ENCODE assay signal across 9 cellular contexts in genomic region chr4:18366762-18367358, GRCh38.
DNase-seq lines count a peak whose midpoint lies in the region; ATAC-seq, FAIRE-seq and TF ChIP-seq lines count a peak whose summit lies in the region.
"Had no signal": no experiment of that assay in that cellular context is flagged by ENCODE, and none has a peak within 500 bp of the region (broad histone marks: within the 10 kb centered on the region; RNA-seq: fewer than 3 reads in every experiment).

No MANE protein-coding gene starts in this region.

- H3K27me3 ChIP-seq in pancreas = no peaks in the 10 kb centered on the region

- no peak overlapping the region for H3K27ac ChIP-seq in pancreas
- H3K27ac ChIP-seq: SK-N-MC had no signal

- intact Hi-C loops in pancreas (cut with DNase I) = no loop called here
- intact Hi-C loops in Calu3 (cut with micrococcal nuclease; ENCODE audit: unreplicated experiment) = loop anchor here (1.0 to 5.0 kb wide), 2 partner anchors 430 to 550 kb away; no protein-coding TSS in a partner anchor
- intact Hi-C loops in lower leg skin (cut with DNase I; ENCODE audit: low total_unique reads) = loop anchor here (5.0 to 10.0 kb wide), 2 partner anchors 552 to 770 kb away; partner anchors contain the start of genes DCAF16 and NCAPG

- no peak for FAIRE-seq in pancreas (lab: Jason Lieb, UNC)

- H3K4me1 Mint-ChIP-seq in Calu3 (ENCODE audit: low read depth, unreplicated experiment) = no peaks in the 10 kb centered on the region

- TF ChIP-seq CTCF in pancreas (IDR thresholded peaks at IDR 0.05) (peak in 3 of 4 donors; percentile 19 to 34 (median 23)), Calu3 (IDR thresholded peaks at IDR 0.05; ENCODE audit: unreplicated experiment) (no peak), lower leg skin (IDR thresholded peaks at IDR 0.05) (no peak)

- H3K9me3 ChIP-seq in pancreas = no peaks in the 10 kb centered on the region

- H3K36me3 ChIP-seq in pancreas = no peaks in the 10 kb centered on the region

- WGBS in pancreas, 2 donors = 54 to 58% methylated on average over 2 of the region's 2 CpGs
- WGBS in lower leg skin, 2 donors = 46 to 63% methylated on average over 2 of the region's 2 CpGs

- CTCF ChIA-PET in Calu3 (lab: Charles Lee) = interaction anchor here (0.6 kb wide), 1 partner anchor 20 kb away, joined by 3 read pairs; no protein-coding TSS in a partner anchor

- peak; percentile 88 for ATAC-seq in GM18873 (IDR thresholded peaks at IDR 0.05; ENCODE audit: low FRiP score, unreplicated experiment)
- peak; percentile 75 for ATAC-seq in HG03066 (IDR thresholded peaks at IDR 0.05; ENCODE audit: low read depth, unreplicated experiment)
- peak; percentile 61 to 83 (median 80) for ATAC-seq in pancreas

- H3K9me3 Mint-ChIP-seq in Calu3 (ENCODE audit: low read depth, unreplicated experiment) = peaks cover 2% of the 10 kb centered on the region

- no peak overlapping the region for H3K4me3 Mint-ChIP-seq in Calu3 (ENCODE audit: low read depth, unreplicated experiment)

- H3K27ac Mint-ChIP-seq in Calu3 (ENCODE audit: unreplicated experiment) = no peak overlapping the region

- no peak for TF ChIP-seq POLR2A in lower leg skin (IDR thresholded peaks at IDR 0.05)

- H3K36me3 Mint-ChIP-seq in Calu3 (ENCODE audit: insufficient read depth, unreplicated experiment) = no peaks in the 10 kb centered on the region

- DNase-seq in CMK (ENCODE audit: low read depth) = peak; percentile 3
- peak; percentile 18 for DNase-seq in NCI-H345 (lab: John Stamatoyannopoulos, UW)
- DNase-seq in central memory CD4-positive, alpha-beta T cell = peak; percentile 0
- peak in 1 of 6 donors; percentile 12 for DNase-seq in pancreas
- no peak for DNase-seq in Calu3
- no peak for DNase-seq in lower leg skin (ENCODE audit: low spot score in 2 of 2)

- no peaks in the 10 kb centered on the region for H3K27me3 Mint-ChIP-seq in Calu3 (ENCODE audit: unreplicated experiment)

- H3K4me3 ChIP-seq in pancreas (no peak overlapping the region), lower leg skin (ENCODE audit: low read depth, poor library complexity, severe bottlenecking) (no peak overlapping the region)
- H3K4me3 ChIP-seq: SK-N-MC had no signal

- BruUV-seq in Calu3 (replicated peaks; lab: Mats Ljungman, UMichigan) = no TSS peak

- no peaks in the 10 kb centered on the region for H3K4me1 ChIP-seq in pancreas

Comparison
In these comparisons a context has a peak if more than half of its experiments do, and no peak if none do; other contexts are left out.
1. DNase-seq: peak in CMK (single experiment), NCI-H345 (single experiment) and central memory CD4-positive, alpha-beta T cell (single experiment); none in Calu3 (single experiment) and lower leg skin (0 of 2).
2. CTCF ChIP-seq: peak in pancreas (3 of 4); none in Calu3 (single experiment) and lower leg skin (0 of 3).
3. intact Hi-C loops: an anchor here in Calu3 (1.0 to 5.0 kb wide) and lower leg skin (5.0 to 10.0 kb wide); none called in pancreas.
4. Peak in every context shown above with its lines, with median percentiles within 50 percentile points of each other: ATAC-seq.